Comparison of ENCODE assay signal across 13 cellular contexts in the genomic region with DNA sequence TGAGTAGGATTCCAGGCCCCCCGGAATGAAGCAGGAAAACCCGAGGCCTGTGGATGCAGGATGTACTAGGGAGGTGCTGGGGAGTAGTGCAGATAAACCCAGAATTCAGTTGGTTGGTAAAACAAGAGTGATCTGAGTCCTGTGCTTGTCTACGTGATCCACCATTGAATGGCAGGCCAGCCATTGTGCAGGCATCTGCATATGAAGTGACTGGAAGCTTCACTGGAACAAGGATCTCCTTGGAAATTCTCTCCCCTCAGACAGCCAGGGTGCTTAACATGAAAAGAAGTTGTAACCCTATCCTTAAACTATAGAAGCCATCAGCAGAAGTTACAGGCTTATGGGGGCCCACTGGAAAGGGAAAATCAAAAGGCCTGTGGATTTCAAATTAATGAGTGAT. TPM values are rescaled to one million over a fixed set of nuclear protein-coding genes. Genes with fewer than 3 reads are reported as not detected.
DNase-seq lines count a peak whose midpoint lies in the region; ATAC-seq, FAIRE-seq and TF ChIP-seq lines count a peak whose summit lies in the region.
"Had no signal": no experiment of that assay in that cellular context is flagged by ENCODE, and none has a peak within 500 bp of the region (broad histone marks: within the 10 kb centered on the region; RNA-seq: fewer than 3 reads in every experiment).

No MANE protein-coding gene starts in this region.

- H3K36me3 Mint-ChIP-seq in activated naive CD8-positive, alpha-beta T cell treated with anti-CD3 and anti-CD28 coated beads for 36 hours: peaks cover 34% of the 10 kb centered on the region

- H3K4me3 ChIP-seq in heart left ventricle (peak overlapping the region in 9 of 12 donors; percentile 66 to 87 (median 69)), kidney (ENCODE audit: low read length in 2 of 2) (peak overlapping the region; percentile 73 to 75), tibial artery (peak overlapping the region; percentile 72 to 74)

- intact Hi-C loops in heart left ventricle (cut with DNase I): no loop called here
- intact Hi-C loops in Right ventricle myocardium superior (cut with DNase I): no loop called here
- intact Hi-C loops in kidney (cut with DNase I): no loop called here
- intact Hi-C loops in tibial artery (cut with DNase I; ENCODE audit: low total_unique reads): no loop called here

- DNase-seq in heart left ventricle: no peak
- DNase-seq in Right ventricle myocardium superior: no peak
- no peak for DNase-seq in activated naive CD8-positive, alpha-beta T cell treated with anti-CD3 and anti-CD28 coated beads for 36 hours
- no peak for DNase-seq in kidney
- DNase-seq in tibial artery: no peak
- DNase-seq: WERI-Rb-1 had no signal

- H3K4me1 ChIP-seq in heart left ventricle (peaks cover 0 to 6% (median 0%) of the 10 kb centered on the region in 12 donors), kidney (ENCODE audit: control insufficient read depth in 1 of 2, insufficient read depth in 1 of 2, low read depth in 1 of 2, low read length in 2 of 2) (no peaks in the 10 kb centered on the region), tibial artery (peaks cover 0 to 6% (median 0%) of the 10 kb centered on the region in 4 donors)

- peak overlapping the region in 3 of 12 donors; percentile 70 to 86 (median 80) for H3K27ac ChIP-seq in heart left ventricle
- H3K27ac ChIP-seq in kidney (ENCODE audit: low read depth in 2 of 2, low read length in 2 of 2): no peak overlapping the region
- H3K27ac ChIP-seq in tibial artery: peak overlapping the region in 1 of 2 donors; percentile 85
- H3K27ac ChIP-seq: WERI-Rb-1 had no signal

- H3K4me1 Mint-ChIP-seq in activated naive CD8-positive, alpha-beta T cell treated with anti-CD3 and anti-CD28 coated beads for 36 hours: peaks cover 9% of the 10 kb centered on the region

- H3K9me3 Mint-ChIP-seq in activated naive CD8-positive, alpha-beta T cell treated with anti-CD3 and anti-CD28 coated beads for 36 hours: peaks cover 16% of the 10 kb centered on the region

- WGBS in heart left ventricle, 4 donors: 66 to 89% (median 81%) methylated on average over 3 of the region's 3 CpGs

- no peak for FAIRE-seq in kidney (lab: Jason Lieb, UNC)

- H3K4me3 Mint-ChIP-seq in activated naive CD8-positive, alpha-beta T cell treated with anti-CD3 and anti-CD28 coated beads for 36 hours: no peak overlapping the region

- H3K27me3 ChIP-seq in heart left ventricle (peaks cover 0 to 45% (median 0%) of the 10 kb centered on the region in 9 donors), tibial artery (no peaks in the 10 kb centered on the region)

- TF ChIP-seq CTCF in heart left ventricle (IDR thresholded peaks at IDR 0.05) (no peak), kidney (IDR thresholded peaks at IDR 0.05; ENCODE audit: borderline replicate concordance, extremely low read depth, insufficient read depth) (no peak), tibial artery (IDR thresholded peaks at IDR 0.05) (no peak)

- ATAC-seq in heart left ventricle (no peak), Right ventricle myocardium superior (ENCODE audit: poor library complexity) (no peak), GM18870 (IDR thresholded peaks at IDR 0.05; ENCODE audit: unreplicated experiment) (no peak), GM21737 (IDR thresholded peaks at IDR 0.05; ENCODE audit: unreplicated experiment) (no peak), GM19035 (IDR thresholded peaks at IDR 0.05; ENCODE audit: unreplicated experiment) (no peak)

- H3K36me3 ChIP-seq in heart left ventricle (peaks cover 0 to 7% (median 0%) of the 10 kb centered on the region in 9 donors), kidney (ENCODE audit: control insufficient read depth in 1 of 2, insufficient read depth in 2 of 2, low read length in 2 of 2) (no peaks in the 10 kb centered on the region), tibial artery (peaks cover 0 to 4% (median 0%) of the 10 kb centered on the region in 3 donors)
- H3K36me3 ChIP-seq: WERI-Rb-1 had no signal

- peak overlapping the region; percentile 79 for H3K27ac Mint-ChIP-seq in activated naive CD8-positive, alpha-beta T cell treated with anti-CD3 and anti-CD28 coated beads for 36 hours

- H3K9me3 ChIP-seq in heart left ventricle (peaks cover 0 to 17% (median 0%) of the 10 kb centered on the region in 12 donors), kidney (ENCODE audit: control insufficient read depth in 1 of 2, low read length in 2 of 2) (peaks cover 0 to 12% of the 10 kb centered on the region in 2 donors), tibial artery (peaks cover 0 to 4% (median 0%) of the 10 kb centered on the region in 3 donors)

- no peak overlapping the region for H3K9ac ChIP-seq in kidney (ENCODE audit: low read length in 2 of 2)

- TF ChIP-seq POLR2A in heart left ventricle (IDR thresholded peaks at IDR 0.05): no peak

- H3K27me3 Mint-ChIP-seq in activated naive CD8-positive, alpha-beta T cell treated with anti-CD3 and anti-CD28 coated beads for 36 hours: no peaks in the 10 kb centered on the region

RNA-seq across cellular contexts. Expression of gene GSPT2, which starts 0.7 kb away (rescaled TPM):
- total RNA-seq in heart left ventricle (10 to 100 TPM in 3 of 9 donors, 1 to 10 TPM in 6; 5.8 to 11.8 (median 9.3) TPM), Right ventricle myocardium superior (6.9 TPM), kidney (10.3 TPM)
- polyA plus RNA-seq in heart left ventricle (1 to 10 TPM; 2.8 to 7.3 TPM), kidney (ENCODE audit: insufficient read depth, low read depth, low replicate concordance) (8.8 TPM)
- total RNA-seq in activated naive CD8-positive, alpha-beta T cell treated with anti-CD3 and anti-CD28 coated beads for 36 hours: 10 to 100 TPM; 11.2 to 12.1 TPM

RNA-seq across cellular contexts. Expression of gene CENPVL1, which starts 32.3 kb away (rescaled TPM):
- total RNA-seq in heart left ventricle (not detected), Right ventricle myocardium superior (not detected), kidney (not detected)
- polyA plus RNA-seq in heart left ventricle (not detected), kidney (ENCODE audit: insufficient read depth, low read depth, low replicate concordance) (not detected)
- total RNA-seq in activated naive CD8-positive, alpha-beta T cell treated with anti-CD3 and anti-CD28 coated beads for 36 hours: under 1 TPM in 1 of 2 experiments, not detected in 1; 0.14 TPM
- total RNA-seq: aorta, glomerular endothelial cell, renal cortical epithelial cell had no signal
- polyA plus RNA-seq: aorta, BJ had no signal

RNA-seq across cellular contexts. Expression of gene CENPVL2, which starts 60.0 kb away (rescaled TPM):
- total RNA-seq in heart left ventricle: not detected
- not detected for polyA plus RNA-seq in heart left ventricle
- not detected for total RNA-seq in Right ventricle myocardium superior
- under 1 TPM in 1 of 2 experiments, not detected in 1; 0.14 TPM for total RNA-seq in activated naive CD8-positive, alpha-beta T cell treated with anti-CD3 and anti-CD28 coated beads for 36 hours
- not detected for total RNA-seq in kidney
- not detected for polyA plus RNA-seq in kidney (ENCODE audit: insufficient read depth, low read depth, low replicate concordance)
- total RNA-seq: aorta, glomerular endothelial cell, renal cortical epithelial cell had no signal
- polyA plus RNA-seq: aorta, BJ had no signal
